Comparison of ENCODE assay signal across 1 cellular context in the genomic region with DNA sequence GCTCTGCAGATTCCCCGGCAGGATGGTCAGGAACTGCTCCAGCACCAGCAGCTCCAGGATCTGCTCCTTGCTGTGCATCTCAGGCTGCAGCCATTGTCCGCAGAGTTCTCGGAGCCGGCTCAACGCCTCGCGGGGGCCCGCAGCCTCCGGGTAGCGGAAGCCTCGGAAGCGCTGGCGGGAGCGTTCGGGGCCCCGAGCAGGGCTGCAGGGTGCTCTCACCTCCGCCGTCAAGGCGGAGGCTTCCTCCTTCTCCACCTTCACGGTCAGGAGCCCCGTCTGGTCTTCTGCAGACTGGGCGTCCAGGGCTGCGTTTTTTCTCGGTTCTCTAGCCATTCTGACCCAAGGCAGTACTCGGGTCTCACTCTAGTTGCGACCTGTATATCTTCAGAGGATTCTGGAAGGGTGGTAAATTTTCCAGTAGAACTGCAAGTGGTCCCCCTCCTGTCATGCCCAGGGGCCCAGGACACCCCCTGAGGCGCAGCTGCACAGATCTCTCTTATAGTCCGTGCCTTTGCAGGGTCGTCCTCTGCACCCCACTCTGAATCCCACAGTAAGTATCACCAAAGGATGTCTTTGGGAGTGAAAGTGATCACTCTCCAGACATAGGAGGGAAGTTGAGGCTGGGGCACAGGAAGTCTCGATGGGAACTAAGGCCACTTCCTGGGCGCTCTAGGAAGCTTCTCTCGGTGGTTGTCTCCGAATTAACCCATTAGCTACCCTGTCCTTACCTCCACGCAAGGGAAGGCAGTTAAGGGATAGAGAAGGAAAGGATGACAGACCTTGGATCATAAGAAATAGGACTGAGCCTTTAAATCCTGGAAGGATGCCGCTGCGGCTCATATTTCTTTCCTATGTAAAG.
TF ChIP-seq lines count a peak whose summit lies in the region.

Gene ZKSCAN4, minus strand, starts transcription at position 622 of the 859 bp plus-strand sequence. Its CDS starts 289 bp downstream, at position 333.

TF ChIP-seq in K562, 482 proteins besides CTCF, POLR2A, EP300 and RAD21 (continued from another document and continues in another):
- TF ChIP-seq KAT7 (CRISPR knock-in tag; IDR thresholded peaks at IDR 0.05; ENCODE audit: borderline replicate concordance) (no peak; the same call in 1 of the 2 replicates), ZNF174 (CRISPR knock-in tag; IDR thresholded peaks at IDR 0.05) (no peak), ZNF830 (CRISPR knock-in tag; IDR thresholded peaks at IDR 0.05) (no peak), PURB (CRISPR knock-in tag; IDR thresholded peaks at IDR 0.05; ENCODE audit: low read depth) (no peak), IRF9 (tag; IDR thresholded peaks at IDR 0.05) (no peak), CBX1 (IDR thresholded peaks at IDR 0.05; ENCODE audit: low read depth) (no peak), CTBP1 (IDR thresholded peaks at IDR 0.05; ENCODE audit: borderline replicate concordance) (peak; percentile 71; the same call in 1 of the 2 replicates), ZSCAN32 (CRISPR knock-in tag; IDR thresholded peaks at IDR 0.05) (0 out of 2 replicates have a peak, but pooled peaks have one; percentile 30), RNF219 (CRISPR knock-in tag; IDR thresholded peaks at IDR 0.05) (no peak), ETV1 (tag; conservative IDR thresholded peaks at IDR 0.05; ENCODE audit: low read depth) (peak; percentile 91), ZFP1 (CRISPR knock-in tag; IDR thresholded peaks at IDR 0.05) (no peak), ZFP30 (CRISPR knock-in tag; IDR thresholded peaks at IDR 0.05; ENCODE audit: borderline replicate concordance) (no peak), XRCC3 (IDR thresholded peaks at IDR 0.05) (no peak), ZNF644 (tag; IDR thresholded peaks at IDR 0.05; ENCODE audit: low read depth) (no peak), SLC30A9 (CRISPR knock-in tag; IDR thresholded peaks at IDR 0.05) (no peak), TBL1XR1 (IDR thresholded peaks at IDR 0.05; ENCODE audit: low read length in 2 of 2) (peak in 1 of 2 experiments; percentile 52; a peak in 2 of 4 replicates), ZC3H11A (IDR thresholded peaks at IDR 0.05; ENCODE audit: low read depth, low read length) (no peak), ZNF280B (CRISPR knock-in tag; IDR thresholded peaks at IDR 0.05) (no peak), KDM4B (IDR thresholded peaks at IDR 0.05; ENCODE audit: borderline replicate concordance in 2 of 2, low read depth in 1 of 2) (peak in 1 of 2 experiments; percentile 92; a peak in 2 of 4 replicates), ZC3H8 (IDR thresholded peaks at IDR 0.05) (no peak), ZNF785 (CRISPR knock-in tag; IDR thresholded peaks at IDR 0.05) (no peak), ZBTB8A (IDR thresholded peaks at IDR 0.05; ENCODE audit: partially characterized antibody) (no peak), FOXK2 (conservative IDR thresholded peaks at IDR 0.05 in 1 of 2, IDR thresholded peaks at IDR 0.05 in 1 of 2; ENCODE audit: low read depth in 2 of 2) (peak; percentile 62 to 82), ZNF518B (CRISPR knock-in tag; IDR thresholded peaks at IDR 0.05) (no peak), ZNF197 (CRISPR knock-in tag; IDR thresholded peaks at IDR 0.05; ENCODE audit: low read depth) (no peak), ESRRA (IDR thresholded peaks at IDR 0.05; ENCODE audit: borderline replicate concordance, low read depth) (peak; percentile 68), POLR2AphosphoS5 (IDR thresholded peaks at IDR 0.05; ENCODE audit: control insufficient read depth, insufficient read depth, low read depth, low read length) (peak; percentile 63; the same call in 1 of the 2 replicates), RBM15 (IDR thresholded peaks at IDR 0.05; ENCODE audit: insufficient read depth, low read length) (no peak), PHB (CRISPR knock-in tag; IDR thresholded peaks at IDR 0.05) (no peak), THRAP3 (IDR thresholded peaks at IDR 0.05; ENCODE audit: borderline replicate concordance) (peak; percentile 83; the same call in 1 of the 2 replicates), PCBP2 (IDR thresholded peaks at IDR 0.05; ENCODE audit: low read depth, low read length, poor library complexity, severe bottlenecking) (no peak), ETV5 (CRISPR knock-in tag; IDR thresholded peaks at IDR 0.05; ENCODE audit: low read depth) (peak; percentile 87), ZNF589 (CRISPR knock-in tag; IDR thresholded peaks at IDR 0.05; ENCODE audit: low read depth) (0 out of 2 replicates have a peak, but pooled peaks have one; percentile 16), HNRNPL (IDR thresholded peaks at IDR 0.05; ENCODE audit: low read depth, low read length) (no peak), ZBTB7A (IDR thresholded peaks at IDR 0.05; ENCODE audit: borderline replicate concordance, control insufficient read depth, low read depth, low read length) (no peak), TOE1 (IDR thresholded peaks at IDR 0.05; ENCODE audit: borderline replicate concordance) (peak; percentile 66), TOE1 (CRISPR knock-in tag; IDR thresholded peaks at IDR 0.05; ENCODE audit: borderline replicate concordance, low read depth) (no peak; the same call in 1 of the 2 replicates), RBM25 (IDR thresholded peaks at IDR 0.05; ENCODE audit: low read depth, low read length, severe bottlenecking) (no peak), HMG20A (CRISPR knock-in tag; conservative IDR thresholded peaks at IDR 0.05) (no peak), DNMT1 (IDR thresholded peaks at IDR 0.05) (no peak), NFRKB (IDR thresholded peaks at IDR 0.05; ENCODE audit: low read depth) (peak; percentile 89; the same call in 1 of the 2 replicates), MAFF (IDR thresholded peaks at IDR 0.05; ENCODE audit: low read length) (no peak), BRD4 (IDR thresholded peaks at IDR 0.05) (peak; percentile 57; the same call in 1 of the 2 replicates), HNRNPH1 (optimal IDR thresholded peaks at IDR 0.05; ENCODE audit: low read depth, low read length) (no peak), FOS (IDR thresholded peaks at IDR 0.05; ENCODE audit: extremely low read depth, insufficient read length) (no peak), ZNF444 (CRISPR knock-in tag; IDR thresholded peaks at IDR 0.05) (0 out of 2 replicates have a peak, but pooled peaks have one; percentile 25)
- TF ChIP-seq, protein P1, sequence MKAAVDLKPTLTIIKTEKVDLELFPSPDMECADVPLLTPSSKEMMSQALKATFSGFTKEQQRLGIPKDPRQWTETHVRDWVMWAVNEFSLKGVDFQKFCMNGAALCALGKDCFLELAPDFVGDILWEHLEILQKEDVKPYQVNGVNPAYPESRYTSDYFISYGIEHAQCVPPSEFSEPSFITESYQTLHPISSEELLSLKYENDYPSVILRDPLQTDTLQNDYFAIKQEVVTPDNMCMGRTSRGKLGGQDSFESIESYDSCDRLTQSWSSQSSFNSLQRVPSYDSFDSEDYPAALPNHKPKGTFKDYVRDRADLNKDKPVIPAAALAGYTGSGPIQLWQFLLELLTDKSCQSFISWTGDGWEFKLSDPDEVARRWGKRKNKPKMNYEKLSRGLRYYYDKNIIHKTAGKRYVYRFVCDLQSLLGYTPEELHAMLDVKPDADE (conservative IDR thresholded peaks at IDR 0.05; ENCODE audit: control insufficient read depth, low read depth, low read length), result no peak
- TF ChIP-seq, protein P2, sequence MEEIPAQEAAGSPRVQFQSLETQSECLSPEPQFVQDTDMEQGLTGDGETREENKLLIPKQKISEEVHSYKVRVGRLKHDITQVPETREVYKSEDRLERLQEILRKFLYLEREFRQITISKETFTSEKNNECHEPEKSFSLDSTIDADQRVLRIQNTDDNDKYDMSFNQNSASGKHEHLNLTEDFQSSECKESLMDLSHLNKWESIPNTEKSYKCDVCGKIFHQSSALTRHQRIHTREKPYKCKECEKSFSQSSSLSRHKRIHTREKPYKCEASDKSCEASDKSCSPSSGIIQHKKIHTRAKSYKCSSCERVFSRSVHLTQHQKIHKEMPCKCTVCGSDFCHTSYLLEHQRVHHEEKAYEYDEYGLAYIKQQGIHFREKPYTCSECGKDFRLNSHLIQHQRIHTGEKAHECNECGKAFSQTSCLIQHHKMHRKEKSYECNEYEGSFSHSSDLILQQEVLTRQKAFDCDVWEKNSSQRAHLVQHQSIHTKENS (CRISPR knock-in tag; IDR thresholded peaks at IDR 0.05), result no peak
